12 cellular contexts compared by ENCODE assay signal in genomic region chr9:96646081-96646991, GRCh38. TPM values are rescaled to one million over a fixed set of nuclear protein-coding genes. Genes with fewer than 3 reads are reported as not detected.
DNase-seq lines count a peak whose midpoint lies in the region; ATAC-seq and TF ChIP-seq lines count a peak whose summit lies in the region.
"Had no signal": no experiment of that assay in that cellular context is flagged by ENCODE, and none has a peak within 500 bp of the region (broad histone marks: within the 10 kb centered on the region; RNA-seq: fewer than 3 reads in every experiment).

No MANE protein-coding gene starts in this region.

- no peaks in the 10 kb centered on the region for H3K9me2 ChIP-seq in OCI-LY1 (ENCODE audit: low read depth, low read length)

- H4K20me1 ChIP-seq in OCI-LY1 (ENCODE audit: insufficient read depth, low read length) = no peaks in the 10 kb centered on the region

- H3K4me3 ChIP-seq in OCI-LY1 (ENCODE audit: low read depth, low read length, poor library complexity, severe bottlenecking) (no peak overlapping the region), fibroblast of the aortic adventitia (ENCODE audit: low read depth, low read length) (no peak overlapping the region), gastrocnemius medialis (peak overlapping the region; percentile 1 to 33 (median 13)), ovary (no peak overlapping the region)
- H3K4me3 ChIP-seq: spleen had no signal

- H3K9ac ChIP-seq in OCI-LY1 (ENCODE audit: low read length) = 0 out of 2 replicates have a peak overlapping the region, but pooled peaks have one; percentile 22

- H3F3A ChIP-seq in OCI-LY1 (ENCODE audit: insufficient read depth, low read length) = 0 out of 2 replicates have a peak, but pooled peaks cover 4% of the 10 kb centered on the region

- peak overlapping the region; percentile 80 for H3K27ac ChIP-seq in OCI-LY1 (ENCODE audit: low read depth, low read length, poor library complexity, severe bottlenecking)
- H3K27ac ChIP-seq in gastrocnemius medialis = peak overlapping the region; percentile 81 to 91 (median 86)
- H3K27ac ChIP-seq in ovary = no peak overlapping the region

- H3K9me3 ChIP-seq in OCI-LY1 (ENCODE audit: low read length) = no peaks in the 10 kb centered on the region
- H3K9me3 ChIP-seq in gastrocnemius medialis = no peaks in the 10 kb centered on the region
- H3K9me3 ChIP-seq in ovary = no peaks in the 10 kb centered on the region
- H3K9me3 ChIP-seq: spleen had no signal

- no peak overlapping the region for H2AFZ ChIP-seq in OCI-LY1 (ENCODE audit: low read length)

- TF ChIP-seq EP300 in ovary (IDR thresholded peaks at IDR 0.05) = no peak

- no peaks in the 10 kb centered on the region for H3K79me2 ChIP-seq in OCI-LY1 (ENCODE audit: insufficient read depth, low read length)

- DNase-seq in EH (ENCODE audit: low read depth) (peak; percentile 95), fibroblast of the aortic adventitia (ENCODE audit: low read depth) (peak; percentile 67), gastrocnemius medialis (peak; percentile 72 to 92), ovary (no peak), NCI-H2107 (lab: John Stamatoyannopoulos, UW) (no peak)
- DNase-seq: activated naive CD4-positive, alpha-beta T cell treated with anti-CD3 and anti-CD28 coated beads, Interleukin-2, amount 50 U/mL, for 16 hours; head of caudate nucleus; spleen; T-helper 1 cell had no signal

- H3K4me2 ChIP-seq in OCI-LY1 (ENCODE audit: low read length) = peak overlapping the region; percentile 44

- TF ChIP-seq POLR2A in gastrocnemius medialis (IDR thresholded peaks at IDR 0.05) = no peak
- no peak for TF ChIP-seq POLR2A in ovary (IDR thresholded peaks at IDR 0.05)

- 86 to 90% (median 86%) methylated on average over 13 of the region's 13 CpGs for WGBS in ovary, 3 donors

- no peaks in the 10 kb centered on the region for H3K27me3 ChIP-seq in OCI-LY1 (ENCODE audit: insufficient read depth, low read length)
- no peaks in the 10 kb centered on the region for H3K27me3 ChIP-seq in gastrocnemius medialis
- H3K27me3 ChIP-seq in ovary = no peaks in the 10 kb centered on the region
- H3K27me3 ChIP-seq: spleen had no signal

- ATAC-seq in gastrocnemius medialis (peak; percentile 89 to 90), HG02571 (IDR thresholded peaks at IDR 0.05; ENCODE audit: unreplicated experiment) (no peak), GM18502 (IDR thresholded peaks at IDR 0.05; ENCODE audit: poor library complexity, unreplicated experiment) (no peak)

- in situ Hi-C loops in gastrocnemius medialis (cut with MboI; ENCODE audit: low sequenced_read_pairs in 4 of 4) = no loop called here

- intact Hi-C loops in gastrocnemius medialis (cut with DNase I; ENCODE audit: low total_unique reads) (loop anchor here (1.0 kb wide), 2 partner anchors 28 to 43 kb away; no protein-coding TSS in a partner anchor), ovary (cut with DNase I) (no loop called here)

- TF ChIP-seq CTCF in OCI-LY1 (IDR thresholded peaks at IDR 0.05; ENCODE audit: low read length) (no peak), fibroblast of the aortic adventitia (IDR thresholded peaks at IDR 0.05; ENCODE audit: insufficient read depth, low read length) (no peak), gastrocnemius medialis (IDR thresholded peaks at IDR 0.05 in 4 of 5, conservative IDR thresholded peaks at IDR 0.05 in 1 of 5) (no peak), ovary (IDR thresholded peaks at IDR 0.05) (no peak)

- H3K36me3 ChIP-seq in OCI-LY1 (ENCODE audit: insufficient read depth, low read length) (peaks cover 22% of the 10 kb centered on the region), gastrocnemius medialis (peaks cover 0 to 34% of the 10 kb centered on the region in 2 donors), ovary (no peaks in the 10 kb centered on the region)

- H3K4me1 ChIP-seq in OCI-LY1 (ENCODE audit: insufficient read depth, low read length, severe bottlenecking) (peaks cover 20% of the 10 kb centered on the region), gastrocnemius medialis (peaks cover 36 to 45% of the 10 kb centered on the region in 2 donors), ovary (ENCODE audit: insufficient read depth) (no peaks in the 10 kb centered on the region)

RNA-seq across cellular contexts. Expression of gene PRXL2C, which starts 8.8 kb away (rescaled TPM):
- total RNA-seq in fibroblast of the aortic adventitia (ENCODE audit: low replicate concordance) (12.8 and 40.0 TPM in 2 replicates), gastrocnemius medialis (10 to 100 TPM; 16.9 to 29.4 (median 23.8) TPM), ovary (10 to 100 TPM; 10.6 to 21.2 (median 14.9) TPM)
- 1 to 10 TPM; 6.6 to 9.6 TPM for polyA plus RNA-seq in ovary

RNA-seq across cellular contexts. Expression of gene CDC14B, which starts 26.7 kb away (rescaled TPM):
- total RNA-seq in fibroblast of the aortic adventitia (ENCODE audit: low replicate concordance) = 30.3 and 31.5 TPM in 2 replicates
- total RNA-seq in gastrocnemius medialis = 1 to 10 TPM; 2.0 to 9.4 (median 5.5) TPM
- 10 to 100 TPM in 5 of 7 donors, 1 to 10 TPM in 2; 8.1 to 15.3 (median 11.4) TPM for total RNA-seq in ovary
- 10 to 100 TPM in 1 of 2 donors, 1 to 10 TPM in 1; 5.9 to 14.9 TPM for polyA plus RNA-seq in ovary

Comparison
In these comparisons a context has a peak if more than half of its experiments do, and no peak if none do; other contexts are left out.
1. DNase-seq: peak in EH (single experiment), fibroblast of the aortic adventitia (single experiment) and gastrocnemius medialis (2 of 2); none in ovary (0 of 5) and NCI-H2107 (single experiment).
2. H3K27ac ChIP-seq: peak in OCI-LY1 (single experiment) and gastrocnemius medialis (4 of 4); none in ovary (0 of 2).
3. H3K4me3 ChIP-seq: peak in gastrocnemius medialis (4 of 4); none in OCI-LY1 (single experiment), fibroblast of the aortic adventitia (single experiment) and ovary (single experiment).
4. ATAC-seq: peak in gastrocnemius medialis (2 of 2); none in HG02571 (single experiment) and GM18502 (single experiment).